ENCODE assay signal across 21 cellular contexts in genomic region chr1:171799166-171799565, GRCh38. TPM values are rescaled to one million over a fixed set of nuclear protein-coding genes. Genes with fewer than 3 reads are reported as not detected.
"Had no signal": no experiment of that assay in that cellular context is flagged by ENCODE, and none has a peak within 500 bp of the region (broad histone marks: within the 10 kb centered on the region; RNA-seq: fewer than 3 reads in every experiment).

No MANE protein-coding gene starts in this region.

- H3K27me3 ChIP-seq: brain microvascular endothelial cell, esophagus muscularis mucosa, hepatocyte, right lobe of liver, tibial artery, uterus had no signal

- H3K27ac ChIP-seq: brain microvascular endothelial cell, esophagus muscularis mucosa, hepatocyte, right lobe of liver, tibial artery, uterus had no signal

- ATAC-seq: activated T-cell treated with anti-CD3 and anti-CD28 coated beads, Interleukin-2, amount 50 U/mL, for 4 hours; right lobe of liver; SK-N-SH treated with all-trans-retinoic acid at 6 μM for 48 hours; stimulated activated effector memory CD8-positive, alpha-beta T cell treated with anti-CD3 and anti-CD28 coated beads, Interleukin-12 subunit alpha, Interleukin-12 subunit beta, amount 100 ng/mL, for 72 hours; T-cell had no signal

- H3K4me1 Mint-ChIP-seq: neural crest cell had no signal

- H3K27ac Mint-ChIP-seq: activated B cell treated with CpG ODN at 0.5 μM for 24 hours; activated CD4-positive, alpha-beta memory T cell treated with anti-CD3 and anti-CD28 coated beads, Interleukin-2, amount 10 ng/mL, durations not matched to agents 7 days and 5 days; activated naive CD4-positive, alpha-beta T cell treated with anti-CD3 and anti-CD28 coated beads for 36 hours; progenitor cell of endocrine pancreas; T-cell had no signal

- H3K27me3 Mint-ChIP-seq: activated B cell treated with CpG ODN at 0.5 μM for 24 hours; activated CD4-positive, alpha-beta memory T cell treated with anti-CD3 and anti-CD28 coated beads, Interleukin-2, amount 10 ng/mL, durations not matched to agents 7 days and 5 days; progenitor cell of endocrine pancreas; T-cell had no signal

- H3K4me3 Mint-ChIP-seq: activated B cell treated with CpG ODN at 0.5 μM for 24 hours; activated CD4-positive, alpha-beta memory T cell treated with anti-CD3 and anti-CD28 coated beads, Interleukin-2, amount 10 ng/mL, durations not matched to agents 7 days and 5 days; activated naive CD4-positive, alpha-beta T cell treated with anti-CD3 and anti-CD28 coated beads for 36 hours; activated T-cell treated with anti-CD3 and anti-CD28 coated beads, Interleukin-2, amount 50 U/mL, for 4 hours; neural crest cell; stimulated activated effector memory CD8-positive, alpha-beta T cell treated with anti-CD3 and anti-CD28 coated beads, Interleukin-12 subunit alpha, Interleukin-12 subunit beta, amount 100 ng/mL, for 72 hours; T-cell had no signal

- H3K4me3 ChIP-seq: esophagus muscularis mucosa, hepatocyte, lung, right lobe of liver, smooth muscle cell, tibial artery, uterus had no signal

- H3K9me3 ChIP-seq: esophagus muscularis mucosa, right lobe of liver, tibial artery, uterus had no signal

- H3K9me3 Mint-ChIP-seq: activated CD4-positive, alpha-beta memory T cell treated with anti-CD3 and anti-CD28 coated beads, Interleukin-2, amount 10 ng/mL, durations not matched to agents 7 days and 5 days; activated naive CD4-positive, alpha-beta T cell treated with anti-CD3 and anti-CD28 coated beads for 36 hours; activated T-cell treated with anti-CD3 and anti-CD28 coated beads, Interleukin-2, amount 50 U/mL, for 4 hours; neural crest cell; stimulated activated effector memory CD8-positive, alpha-beta T cell treated with anti-CD3 and anti-CD28 coated beads, Interleukin-12 subunit alpha, Interleukin-12 subunit beta, amount 100 ng/mL, for 72 hours; T-cell had no signal

- H3K4me1 ChIP-seq: tibial artery, uterus had no signal

- H3K36me3 ChIP-seq: brain microvascular endothelial cell, uterus had no signal

- DNase-seq: activated B cell treated with CpG ODN at 0.5 μM for 24 hours; activated CD4-positive, alpha-beta memory T cell treated with anti-CD3 and anti-CD28 coated beads, Interleukin-2, amount 10 ng/mL, durations not matched to agents 7 days and 5 days; activated CD4-positive, alpha-beta T cell treated with anti-CD3 and anti-CD28 coated beads for 4 hours; activated naive CD4-positive, alpha-beta T cell treated with anti-CD3 and anti-CD28 coated beads for 36 hours; activated T-cell treated with anti-CD3 and anti-CD28 coated beads, Interleukin-2, amount 50 U/mL, for 4 hours; aorta; brain microvascular endothelial cell; cortex of kidney; right lobe of liver; stimulated activated CD4-positive, alpha-beta T cell treated with anti-CD3 and anti-CD28 coated beads, Interleukin-4, amount 100 ng/mL, for 24 hours; T-cell; tibial artery; uterus had no signal

RNA-seq across cellular contexts. Expression of gene DNM3, which starts 42.1 kb away (rescaled TPM):
- polyA plus RNA-seq: hepatocyte had no signal
